1 cellular context compared by ENCODE assay signal in genomic region chr17:41812176-41813038, GRCh38.
TF ChIP-seq lines count a peak whose summit lies in the region.

A gene with protein sequence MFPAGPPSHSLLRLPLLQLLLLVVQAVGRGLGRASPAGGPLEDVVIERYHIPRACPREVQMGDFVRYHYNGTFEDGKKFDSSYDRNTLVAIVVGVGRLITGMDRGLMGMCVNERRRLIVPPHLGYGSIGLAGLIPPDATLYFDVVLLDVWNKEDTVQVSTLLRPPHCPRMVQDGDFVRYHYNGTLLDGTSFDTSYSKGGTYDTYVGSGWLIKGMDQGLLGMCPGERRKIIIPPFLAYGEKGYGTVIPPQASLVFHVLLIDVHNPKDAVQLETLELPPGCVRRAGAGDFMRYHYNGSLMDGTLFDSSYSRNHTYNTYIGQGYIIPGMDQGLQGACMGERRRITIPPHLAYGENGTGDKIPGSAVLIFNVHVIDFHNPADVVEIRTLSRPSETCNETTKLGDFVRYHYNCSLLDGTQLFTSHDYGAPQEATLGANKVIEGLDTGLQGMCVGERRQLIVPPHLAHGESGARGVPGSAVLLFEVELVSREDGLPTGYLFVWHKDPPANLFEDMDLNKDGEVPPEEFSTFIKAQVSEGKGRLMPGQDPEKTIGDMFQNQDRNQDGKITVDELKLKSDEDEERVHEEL (plus strand): TSS chr17:41813004. CDS start chr17:41813035, 31 bp downstream.

TF ChIP-seq in HEK293, 187 proteins besides CTCF, POLR2A, EP300 and RAD21 (continued from another document and continues in another):
- TF ChIP-seq ZNF692 (tag by site-specific recombination; IDR thresholded peaks at IDR 0.05) (0 out of 2 replicates have a peak, but pooled peaks have one; percentile 13), ZNF768 (tag by site-specific recombination; IDR thresholded peaks at IDR 0.05) (no peak), AEBP2 (tag by site-specific recombination; IDR thresholded peaks at IDR 0.05; ENCODE audit: borderline replicate concordance) (0 out of 2 replicates have a peak, but pooled peaks have one; percentile 2), ZNF610 (tag by site-specific recombination; IDR thresholded peaks at IDR 0.05; ENCODE audit: borderline replicate concordance) (peak; percentile 59; the same call in 1 of the 2 replicates), ZNF561 (tag by site-specific recombination; IDR thresholded peaks at IDR 0.05; ENCODE audit: borderline replicate concordance) (peak; percentile 20; the same call in 1 of the 2 replicates), KLF8 (tag by site-specific recombination; IDR thresholded peaks at IDR 0.05) (peak; percentile 16; the same call in 1 of the 2 replicates), ZNF24 (tag by site-specific recombination; IDR thresholded peaks at IDR 0.05) (peak; percentile 41; the same call in 1 of the 2 replicates), ZNF214 (tag by site-specific recombination; IDR thresholded peaks at IDR 0.05; ENCODE audit: borderline replicate concordance) (no peak), OSR2 (tag by site-specific recombination; IDR thresholded peaks at IDR 0.05) (0 out of 2 replicates have a peak, but pooled peaks have one; percentile 61), HOXA7 (CRISPR knock-in tag; IDR thresholded peaks at IDR 0.05; ENCODE audit: borderline replicate concordance) (no peak), ZNF701 (tag by site-specific recombination; IDR thresholded peaks at IDR 0.05) (peak; percentile 38; the same call in 1 of the 2 replicates), ZNF658 (tag by site-specific recombination; IDR thresholded peaks at IDR 0.05) (no peak), ZBTB8A (tag by site-specific recombination; IDR thresholded peaks at IDR 0.05) (peak; percentile 86), EGR2 (tag by site-specific recombination; IDR thresholded peaks at IDR 0.05; ENCODE audit: low read depth) (peak; percentile 71), ZFHX2 (tag by site-specific recombination; conservative IDR thresholded peaks at IDR 0.05) (peak; percentile 74), ZBTB48 (tag by site-specific recombination; IDR thresholded peaks at IDR 0.05) (peak; percentile 32; the same call in 1 of the 2 replicates), OVOL3 (tag by site-specific recombination; IDR thresholded peaks at IDR 0.05) (no peak), IKZF3 (tag by site-specific recombination; IDR thresholded peaks at IDR 0.05) (peak; percentile 88; the same call in 1 of the 2 replicates), SP3 (tag by site-specific recombination; IDR thresholded peaks at IDR 0.05) (peak; percentile 57), ZNF623 (tag by site-specific recombination; IDR thresholded peaks at IDR 0.05) (peak; percentile 7), ZNF558 (tag by site-specific recombination; IDR thresholded peaks at IDR 0.05) (peak; percentile 62; the same call in 1 of the 2 replicates), SCRT1 (tag by site-specific recombination; IDR thresholded peaks at IDR 0.05; ENCODE audit: borderline replicate concordance) (0 out of 2 replicates have a peak, but pooled peaks have one; percentile 55), ZNF239 (tag by site-specific recombination; IDR thresholded peaks at IDR 0.05) (0 out of 2 replicates have a peak, but pooled peaks have one; percentile 33), SP2 (tag by site-specific recombination; IDR thresholded peaks at IDR 0.05) (peak; percentile 78), TSHZ1 (tag by site-specific recombination; IDR thresholded peaks at IDR 0.05; ENCODE audit: borderline replicate concordance) (peak; percentile 49), ZNF654 (tag by site-specific recombination; IDR thresholded peaks at IDR 0.05; ENCODE audit: low read depth) (no peak), GLIS2 (tag by site-specific recombination; IDR thresholded peaks at IDR 0.05) (peak; percentile 94; the same call in 1 of the 2 replicates), ZNF596 (tag by site-specific recombination; IDR thresholded peaks at IDR 0.05) (no peak), ZFP37 (tag by site-specific recombination; IDR thresholded peaks at IDR 0.05) (no peak), ZNF112 (tag by site-specific recombination; IDR thresholded peaks at IDR 0.05) (no peak), KLF7 (tag by site-specific recombination; IDR thresholded peaks at IDR 0.05; ENCODE audit: borderline replicate concordance) (peak; percentile 51; the same call in 1 of the 2 replicates), ZNF10 (tag by site-specific recombination; IDR thresholded peaks at IDR 0.05) (0 out of 2 replicates have a peak, but pooled peaks have one; percentile 9), ZNF600 (tag by site-specific recombination; IDR thresholded peaks at IDR 0.05) (peak; percentile 70; the same call in 1 of the 2 replicates), ZNF335 (tag by site-specific recombination; conservative IDR thresholded peaks at IDR 0.05) (peak; percentile 91), ZNF2 (tag by site-specific recombination; IDR thresholded peaks at IDR 0.05) (peak; percentile 62)
- TF ChIP-seq, protein P1, sequence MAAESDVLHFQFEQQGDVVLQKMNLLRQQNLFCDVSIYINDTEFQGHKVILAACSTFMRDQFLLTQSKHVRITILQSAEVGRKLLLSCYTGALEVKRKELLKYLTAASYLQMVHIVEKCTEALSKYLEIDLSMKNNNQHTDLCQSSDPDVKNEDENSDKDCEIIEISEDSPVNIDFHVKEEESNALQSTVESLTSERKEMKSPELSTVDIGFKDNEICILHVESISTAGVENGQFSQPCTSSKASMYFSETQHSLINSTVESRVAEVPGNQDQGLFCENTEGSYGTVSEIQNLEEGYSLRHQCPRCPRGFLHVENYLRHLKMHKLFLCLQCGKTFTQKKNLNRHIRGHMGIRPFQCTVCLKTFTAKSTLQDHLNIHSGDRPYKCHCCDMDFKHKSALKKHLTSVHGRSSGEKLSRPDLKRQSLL (tag by site-specific recombination; IDR thresholded peaks at IDR 0.05) = 0 out of 2 replicates have a peak, but pooled peaks have one; percentile 7
- TF ChIP-seq, protein P2, sequence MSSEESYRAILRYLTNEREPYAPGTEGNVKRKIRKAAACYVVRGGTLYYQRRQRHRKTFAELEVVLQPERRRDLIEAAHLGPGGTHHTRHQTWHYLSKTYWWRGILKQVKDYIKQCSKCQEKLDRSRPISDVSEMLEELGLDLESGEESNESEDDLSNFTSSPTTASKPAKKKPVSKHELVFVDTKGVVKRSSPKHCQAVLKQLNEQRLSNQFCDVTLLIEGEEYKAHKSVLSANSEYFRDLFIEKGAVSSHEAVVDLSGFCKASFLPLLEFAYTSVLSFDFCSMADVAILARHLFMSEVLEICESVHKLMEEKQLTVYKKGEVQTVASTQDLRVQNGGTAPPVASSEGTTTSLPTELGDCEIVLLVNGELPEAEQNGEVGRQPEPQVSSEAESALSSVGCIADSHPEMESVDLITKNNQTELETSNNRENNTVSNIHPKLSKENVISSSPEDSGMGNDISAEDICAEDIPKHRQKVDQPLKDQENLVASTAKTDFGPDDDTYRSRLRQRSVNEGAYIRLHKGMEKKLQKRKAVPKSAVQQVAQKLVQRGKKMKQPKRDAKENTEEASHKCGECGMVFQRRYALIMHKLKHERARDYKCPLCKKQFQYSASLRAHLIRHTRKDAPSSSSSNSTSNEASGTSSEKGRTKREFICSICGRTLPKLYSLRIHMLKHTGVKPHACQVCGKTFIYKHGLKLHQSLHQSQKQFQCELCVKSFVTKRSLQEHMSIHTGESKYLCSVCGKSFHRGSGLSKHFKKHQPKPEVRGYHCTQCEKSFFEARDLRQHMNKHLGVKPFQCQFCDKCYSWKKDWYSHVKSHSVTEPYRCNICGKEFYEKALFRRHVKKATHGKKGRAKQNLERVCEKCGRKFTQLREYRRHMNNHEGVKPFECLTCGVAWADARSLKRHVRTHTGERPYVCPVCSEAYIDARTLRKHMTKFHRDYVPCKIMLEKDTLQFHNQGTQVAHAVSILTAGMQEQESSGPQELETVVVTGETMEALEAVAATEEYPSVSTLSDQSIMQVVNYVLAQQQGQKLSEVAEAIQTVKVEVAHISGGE (tag by site-specific recombination; conservative IDR thresholded peaks at IDR 0.05; ENCODE audit: low read depth) = peak; percentile 26
- TF ChIP-seq, protein P3, sequence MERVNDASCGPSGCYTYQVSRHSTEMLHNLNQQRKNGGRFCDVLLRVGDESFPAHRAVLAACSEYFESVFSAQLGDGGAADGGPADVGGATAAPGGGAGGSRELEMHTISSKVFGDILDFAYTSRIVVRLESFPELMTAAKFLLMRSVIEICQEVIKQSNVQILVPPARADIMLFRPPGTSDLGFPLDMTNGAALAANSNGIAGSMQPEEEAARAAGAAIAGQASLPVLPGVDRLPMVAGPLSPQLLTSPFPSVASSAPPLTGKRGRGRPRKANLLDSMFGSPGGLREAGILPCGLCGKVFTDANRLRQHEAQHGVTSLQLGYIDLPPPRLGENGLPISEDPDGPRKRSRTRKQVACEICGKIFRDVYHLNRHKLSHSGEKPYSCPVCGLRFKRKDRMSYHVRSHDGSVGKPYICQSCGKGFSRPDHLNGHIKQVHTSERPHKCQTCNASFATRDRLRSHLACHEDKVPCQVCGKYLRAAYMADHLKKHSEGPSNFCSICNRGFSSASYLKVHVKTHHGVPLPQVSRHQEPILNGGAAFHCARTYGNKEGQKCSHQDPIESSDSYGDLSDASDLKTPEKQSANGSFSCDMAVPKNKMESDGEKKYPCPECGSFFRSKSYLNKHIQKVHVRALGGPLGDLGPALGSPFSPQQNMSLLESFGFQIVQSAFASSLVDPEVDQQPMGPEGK (tag by site-specific recombination; IDR thresholded peaks at IDR 0.05) = peak; percentile 86
- TF ChIP-seq, protein P4, sequence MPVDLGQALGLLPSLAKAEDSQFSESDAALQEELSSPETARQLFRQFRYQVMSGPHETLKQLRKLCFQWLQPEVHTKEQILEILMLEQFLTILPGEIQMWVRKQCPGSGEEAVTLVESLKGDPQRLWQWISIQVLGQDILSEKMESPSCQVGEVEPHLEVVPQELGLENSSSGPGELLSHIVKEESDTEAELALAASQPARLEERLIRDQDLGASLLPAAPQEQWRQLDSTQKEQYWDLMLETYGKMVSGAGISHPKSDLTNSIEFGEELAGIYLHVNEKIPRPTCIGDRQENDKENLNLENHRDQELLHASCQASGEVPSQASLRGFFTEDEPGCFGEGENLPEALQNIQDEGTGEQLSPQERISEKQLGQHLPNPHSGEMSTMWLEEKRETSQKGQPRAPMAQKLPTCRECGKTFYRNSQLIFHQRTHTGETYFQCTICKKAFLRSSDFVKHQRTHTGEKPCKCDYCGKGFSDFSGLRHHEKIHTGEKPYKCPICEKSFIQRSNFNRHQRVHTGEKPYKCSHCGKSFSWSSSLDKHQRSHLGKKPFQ (tag by site-specific recombination; IDR thresholded peaks at IDR 0.05) = peak; percentile 60
- TF ChIP-seq, protein P5, sequence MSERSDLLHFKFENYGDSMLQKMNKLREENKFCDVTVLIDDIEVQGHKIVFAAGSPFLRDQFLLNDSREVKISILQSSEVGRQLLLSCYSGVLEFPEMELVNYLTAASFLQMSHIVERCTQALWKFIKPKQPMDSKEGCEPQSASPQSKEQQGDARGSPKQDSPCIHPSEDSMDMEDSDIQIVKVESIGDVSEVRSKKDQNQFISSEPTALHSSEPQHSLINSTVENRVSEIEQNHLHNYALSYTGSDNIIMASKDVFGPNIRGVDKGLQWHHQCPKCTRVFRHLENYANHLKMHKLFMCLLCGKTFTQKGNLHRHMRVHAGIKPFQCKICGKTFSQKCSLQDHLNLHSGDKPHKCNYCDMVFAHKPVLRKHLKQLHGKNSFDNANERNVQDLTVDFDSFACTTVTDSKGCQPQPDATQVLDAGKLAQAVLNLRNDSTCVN (tag by site-specific recombination; optimal IDR thresholded peaks at IDR 0.05) = peak; percentile 49
- TF ChIP-seq, protein P6, sequence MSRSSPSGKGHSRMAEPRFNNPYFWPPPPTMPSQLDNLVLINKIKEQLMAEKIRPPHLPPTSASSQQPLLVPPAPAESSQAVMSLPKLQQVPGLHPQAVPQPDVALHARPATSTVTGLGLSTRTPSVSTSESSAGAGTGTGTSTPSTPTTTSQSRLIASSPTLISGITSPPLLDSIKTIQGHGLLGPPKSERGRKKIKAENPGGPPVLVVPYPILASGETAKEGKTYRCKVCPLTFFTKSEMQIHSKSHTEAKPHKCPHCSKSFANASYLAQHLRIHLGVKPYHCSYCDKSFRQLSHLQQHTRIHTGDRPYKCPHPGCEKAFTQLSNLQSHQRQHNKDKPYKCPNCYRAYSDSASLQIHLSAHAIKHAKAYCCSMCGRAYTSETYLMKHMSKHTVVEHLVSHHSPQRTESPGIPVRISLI (tag by site-specific recombination; IDR thresholded peaks at IDR 0.05) = peak; percentile 98
